In genomic region chr5:160390787-160391696, GRCh38 we compare ENCODE assay signal across 8 cellular contexts. TPM values are rescaled to one million over a fixed set of nuclear protein-coding genes. Genes with fewer than 3 reads are reported as not detected.
DNase-seq lines count a peak whose midpoint lies in the region; ATAC-seq, FAIRE-seq and TF ChIP-seq lines count a peak whose summit lies in the region.

No MANE protein-coding gene starts in this region.

- no peak for TF ChIP-seq EP300 in K562 (IDR thresholded peaks at IDR 0.05; ENCODE audit: low read length)

- peak; percentile 74 to 81 for TF ChIP-seq RAD21 in K562 (CRISPR knock-in tag; conservative IDR thresholded peaks at IDR 0.05 in 1 of 2, IDR thresholded peaks at IDR 0.05 in 1 of 2)

- no peak for TF ChIP-seq POLR2A in K562 (conservative IDR thresholded peaks at IDR 0.05)

- POLR2A ChIA-PET in K562 (lab: Yijun Ruan, JAX), result interaction anchor here (0.7 to 1.4 kb wide), 7 partner anchors 11 to 369 kb away, joined by 3 to 5 read pairs (median 3); no protein-coding TSS in a partner anchor

- H2AK5ac ChIP-seq in mesenchymal stem cell (ENCODE audit: low read length, severe bottlenecking), result no peak overlapping the region

- DNase-seq in D721Med (ENCODE audit: insufficient read length, low spot score), result no peak
- DNase-seq in HT1080 (ENCODE audit: low read depth), result peak; percentile 20
- DNase-seq in K562 (ENCODE audit: extremely low read depth in 1 of 4, low spot score in 3 of 4), result peak in 1 of 4 experiments; percentile 34
- peak; percentile 51 for DNase-seq in mesenchymal stem cell
- no peak for DNase-seq in NCI-H510A (lab: John Stamatoyannopoulos, UW)
- no peak for DNase-seq in activated T-cell treated with anti-CD3 and anti-CD28 coated beads for 4 hours
- no peak for DNase-seq in stimulated activated naive CD4-positive, alpha-beta T cell treated with Interleukin-2 at 50 U/mL for 16 hours (lab: John Stamatoyannopoulos, UW)

- H2BK120ac ChIP-seq in mesenchymal stem cell (ENCODE audit: low read depth, low read length), result no peak overlapping the region

- H3K27me3 ChIP-seq in K562 (ENCODE audit: control insufficient read depth in 2 of 2, insufficient read depth in 2 of 2, low read length in 2 of 2) (no peaks in the 10 kb centered on the region), mesenchymal stem cell (ENCODE audit: control insufficient read depth in 1 of 2, insufficient read depth in 1 of 2, low read length in 2 of 2) (no peaks in the 10 kb centered on the region)

- no peaks in the 10 kb centered on the region for H3K36me3 ChIP-seq in K562 (ENCODE audit: control insufficient read depth, insufficient read depth, low read length)
- peaks cover 0 to 4% of the 10 kb centered on the region in 2 experiments for H3K36me3 ChIP-seq in mesenchymal stem cell (ENCODE audit: control insufficient read depth in 1 of 2, insufficient read depth in 2 of 2, low read depth in 1 of 2, low read length in 2 of 2)

- no peaks in the 10 kb centered on the region for H4K20me1 ChIP-seq in K562 (replicated peaks; ENCODE audit: control insufficient read depth, insufficient read depth, low read length)

- no peak overlapping the region for H3K4me2 ChIP-seq in K562 (ENCODE audit: insufficient read depth, low read length)
- no peak overlapping the region for H3K4me2 ChIP-seq in mesenchymal stem cell (ENCODE audit: low read length, poor library complexity, severe bottlenecking)

- no peak overlapping the region for H3K23ac ChIP-seq in mesenchymal stem cell (ENCODE audit: low read length in 2 of 2)

- WGBS in K562 (ENCODE audit: insufficient coverage, low coverage, missing lambda C conversion rate), result 40% methylated on average over 5 of the region's 8 CpGs
- WGBS in mesenchymal stem cell, result 86% methylated on average over 2 of the region's 8 CpGs

- no peak overlapping the region for H2BK5ac ChIP-seq in mesenchymal stem cell (ENCODE audit: low read depth, low read length, poor library complexity, severe bottlenecking)

- in situ Hi-C loops in K562 (cut with MboI), result no loop called here

- TF ChIP-seq CTCF in D721Med (IDR thresholded peaks at IDR 0.05; ENCODE audit: insufficient read depth, missing control alignments) (peak; percentile 58), K562 (IDR thresholded peaks at IDR 0.05 in 2 of 3, conservative IDR thresholded peaks at IDR 0.05 in 1 of 3; ENCODE audit: insufficient read depth in 2 of 3, low read depth in 1 of 3, low read length in 3 of 3) (peak in 2 of 3 experiments; percentile 32 to 69; a peak in 3 of 6 replicates)

- no peak overlapping the region for H4K8ac ChIP-seq in mesenchymal stem cell (ENCODE audit: low read length)

- H2AFZ ChIP-seq in K562 (ENCODE audit: low read depth, low read length) (no peak overlapping the region), mesenchymal stem cell (ENCODE audit: low read depth, low read length) (no peak overlapping the region)

- H3K79me1 ChIP-seq in mesenchymal stem cell (replicated peaks; ENCODE audit: low read length, poor library complexity, severe bottlenecking), result peaks cover 5% of the 10 kb centered on the region

- H3K18ac ChIP-seq in mesenchymal stem cell (ENCODE audit: low read depth in 1 of 2, low read length in 2 of 2), result no peak overlapping the region

- CTCF ChIA-PET in K562 (lab: Yijun Ruan, JAX; ENCODE audit: low intra/inter-chr PET ratio), result interaction anchor here (0.8 to 1.4 kb wide), 4 partner anchors 192 to 369 kb away, joined by 3 to 17 read pairs (median 10); no protein-coding TSS in a partner anchor

- no peak overlapping the region for H3K27ac ChIP-seq in K562 (ENCODE audit: extremely low read depth, low read depth, low read length)
- no peak overlapping the region for H3K27ac ChIP-seq in mesenchymal stem cell (ENCODE audit: low read length, poor library complexity, severe bottlenecking)

- no peak overlapping the region for H3K4me3 ChIP-seq in K562
- H3K4me3 ChIP-seq in mesenchymal stem cell (ENCODE audit: insufficient read depth in 1 of 2, low read depth in 1 of 2, low read length in 2 of 2), result no peak overlapping the region

- H2BK12ac ChIP-seq in mesenchymal stem cell (ENCODE audit: low read length in 2 of 2), result no peak overlapping the region

- H3K9ac ChIP-seq in K562 (ENCODE audit: insufficient read depth in 1 of 2, low read depth in 2 of 2, low read length in 2 of 2) (no peak overlapping the region), mesenchymal stem cell (ENCODE audit: low read length) (no peak overlapping the region)

- no peak overlapping the region for H3K4ac ChIP-seq in mesenchymal stem cell (ENCODE audit: low read depth in 1 of 2, low read length in 2 of 2)

- no peaks in the 10 kb centered on the region for H3K9me1 ChIP-seq in K562 (ENCODE audit: control insufficient read depth, insufficient read depth, low read length)

- peak; percentile 53 for FAIRE-seq in D721Med (lab: Jason Lieb, UNC)
- peak; percentile 80 for FAIRE-seq in K562 (lab: Jason Lieb, UNC)

- H3K14ac ChIP-seq in mesenchymal stem cell (ENCODE audit: low read length in 2 of 2), result no peak overlapping the region

- ATAC-seq in K562, result peak; percentile 72
- ATAC-seq in HG02852 (IDR thresholded peaks at IDR 0.05; ENCODE audit: unreplicated experiment), result no peak

- H3K4me1 ChIP-seq in K562 (replicated peaks in 1 of 2; ENCODE audit: control insufficient read depth in 2 of 2, insufficient read depth in 2 of 2, low read length in 2 of 2) (no peaks in the 10 kb centered on the region), mesenchymal stem cell (ENCODE audit: control insufficient read depth, insufficient read depth, low read depth, low read length) (no peaks in the 10 kb centered on the region)

- no TSS peak for BruUV-seq in K562 (replicated peaks; lab: Mats Ljungman, UMichigan)

- H2BK15ac ChIP-seq in mesenchymal stem cell (ENCODE audit: low read depth, poor library complexity, severe bottlenecking), result no peak overlapping the region

- no peaks in the 10 kb centered on the region for H3K79me2 ChIP-seq in K562 (ENCODE audit: control insufficient read depth, insufficient read depth, low read length)

- intact Hi-C loops in K562 (cut with micrococcal nuclease), result loop anchor here (1.0 kb wide), 4 partner anchors 46 to 369 kb away; no protein-coding TSS in a partner anchor

- H3K9me3 ChIP-seq in K562 (replicated peaks; ENCODE audit: control insufficient read depth, insufficient read depth, low read depth, low read length) (no peaks in the 10 kb centered on the region; the same call in 1 of the 2 replicates), mesenchymal stem cell (ENCODE audit: control insufficient read depth, low read length) (peaks cover 16% of the 10 kb centered on the region)

- no peak overlapping the region for H4K91ac ChIP-seq in mesenchymal stem cell (ENCODE audit: low read length)

RNA-seq across cellular contexts. Expression of gene FAM200C, which starts 8.8 kb away (rescaled TPM):
- total RNA-seq in HT1080 (2014; rRNA removed; shearing (Covaris generic)), result 5.0 TPM in 2 replicates
- 5.3 and 5.7 TPM in 2 replicates for polyA plus RNA-seq in HT1080 (2015; cell fraction: cytosol; rRNA removed)
- polyA plus RNA-seq in HT1080 (2015; cell fraction: nucleus; rRNA removed), result 8.9 and 10.3 TPM in 2 replicates
- total RNA-seq in K562 (2011; cell fraction: chromatin; rRNA removed; ENCODE audit: low replicate concordance), result 3.4 and 10.9 TPM in 2 replicates
- total RNA-seq in K562 (2011; cell fraction: nucleolus; rRNA removed), result 2.3 and 4.1 TPM in 2 replicates
- total RNA-seq in K562 (2011; cell fraction: nucleoplasm; rRNA removed), result 4.4 and 6.7 TPM in 2 replicates
- total RNA-seq in K562 (2014; rRNA removed), result 0.86 and 1.5 TPM in 2 replicates
- 2.9 and 3.2 TPM in 2 replicates for total RNA-seq in K562 (2014; rRNA removed; fragmentation: Illumina TruSeq; extraction: Trizol)
- 2.2 and 2.5 TPM in 2 replicates for total RNA-seq in K562 (2015; rRNA removed; fragmentation: Illumina TruSeq; extraction: Trizol)
- 1.7 and 1.9 TPM in 2 replicates for total RNA-seq in K562 (2021)
- 7.0 and 7.2 TPM in 2 replicates for polyA plus RNA-seq in K562 (2011; rRNA removed)
- polyA plus RNA-seq in K562 (2011; cell fraction: cytosol; rRNA removed), result 0.98 and 2.7 TPM in 2 replicates
- polyA plus RNA-seq in K562 (2011; cell fraction: nucleus; rRNA removed), result 3.2 and 5.4 TPM in 2 replicates
- polyA plus RNA-seq in K562 (2012), result 1.7 and 3.3 TPM in 2 replicates
- 1.3 and 1.8 TPM in 2 replicates for polyA plus RNA-seq in K562 (2014; fragmentation: Illumina TruSeq; extraction: Trizol)
- polyA plus RNA-seq in K562 (2014; fragmentation: Nextera tagmentation; extraction: Ambion mirVana), result 1 to 10 TPM; 1.3 to 1.8 TPM
- polyA plus RNA-seq in K562 (2014; rRNA removed), result 1.4 and 1.6 TPM in 2 replicates
- polyA minus RNA-seq in K562 (2011; rRNA and poly(A)+ RNA removed), result 5.4 and 8.6 TPM in 2 replicates
- polyA minus RNA-seq in K562 (2011; cell fraction: cytosol; rRNA and poly(A)+ RNA removed), result 0.91 and 1.0 TPM in 2 replicates
- polyA minus RNA-seq in K562 (2011; cell fraction: nucleus; rRNA and poly(A)+ RNA removed), result 3.0 and 7.6 TPM in 2 replicates
- polyA plus RNA-seq in mesenchymal stem cell (2013, experiment 1 of 2), result 1.2 TPM
- 1.3 TPM for polyA plus RNA-seq in mesenchymal stem cell (2013, experiment 2 of 2)

RNA-seq across cellular contexts. Expression of gene C1QTNF2, which starts 20.6 kb away (rescaled TPM):
- total RNA-seq in HT1080 (2014; rRNA removed; shearing (Covaris generic)), result 0.33 and 0.55 TPM in 2 replicates
- 0.03 and 0.07 TPM in 2 replicates for polyA plus RNA-seq in HT1080 (2015; cell fraction: cytosol; rRNA removed)
- polyA plus RNA-seq in HT1080 (2015; cell fraction: nucleus; rRNA removed), result 0.07 TPM in 1 of 2 replicates, not detected in the other
- total RNA-seq in K562 (2011; cell fraction: chromatin; rRNA removed; ENCODE audit: low replicate concordance), result not detected in 2 replicates
- total RNA-seq in K562 (2011; cell fraction: nucleolus; rRNA removed), result not detected in 2 replicates
- total RNA-seq in K562 (2011; cell fraction: nucleoplasm; rRNA removed), result not detected in 2 replicates
- total RNA-seq in K562 (2014; rRNA removed) (not detected in 2 replicates), K562 (2014; rRNA removed; fragmentation: Illumina TruSeq; extraction: Trizol) (not detected in 2 replicates), K562 (2015; rRNA removed; fragmentation: Illumina TruSeq; extraction: Trizol) (not detected in 2 replicates), K562 (2021) (not detected in 2 replicates)
- polyA plus RNA-seq in K562 (2011; rRNA removed) (not detected in 2 replicates), K562 (2014; fragmentation: Illumina TruSeq; extraction: Trizol) (not detected in 2 replicates), K562 (2014; fragmentation: Nextera tagmentation; extraction: Ambion mirVana) (not detected), K562 (2014; rRNA removed) (not detected in 2 replicates)
- polyA plus RNA-seq in K562 (2011; cell fraction: cytosol; rRNA removed), result not detected in 2 replicates
- not detected in 2 replicates for polyA plus RNA-seq in K562 (2011; cell fraction: nucleus; rRNA removed)
- not detected in 2 replicates for polyA plus RNA-seq in K562 (2012)
- polyA minus RNA-seq in K562 (2011; rRNA and poly(A)+ RNA removed), result not detected in 2 replicates
- polyA minus RNA-seq in K562 (2011; cell fraction: cytosol; rRNA and poly(A)+ RNA removed), result not detected in 2 replicates
- polyA minus RNA-seq in K562 (2011; cell fraction: nucleus; rRNA and poly(A)+ RNA removed), result not detected in 2 replicates
- 2.7 TPM for polyA plus RNA-seq in mesenchymal stem cell (2013, experiment 1 of 2)
- polyA plus RNA-seq in mesenchymal stem cell (2013, experiment 2 of 2), result 2.7 TPM

RNA-seq across cellular contexts. Expression of gene SLU7, which starts 27.8 kb away (rescaled TPM):
- total RNA-seq in HT1080 (2014; rRNA removed; shearing (Covaris generic)), result 64.9 and 67.0 TPM in 2 replicates
- 52.5 and 75.5 TPM in 2 replicates for polyA plus RNA-seq in HT1080 (2015; cell fraction: cytosol; rRNA removed)
- 93.3 and 113 TPM in 2 replicates for polyA plus RNA-seq in HT1080 (2015; cell fraction: nucleus; rRNA removed)
- total RNA-seq in K562 (2011; cell fraction: chromatin; rRNA removed; ENCODE audit: low replicate concordance), result 16.0 and 49.4 TPM in 2 replicates
- total RNA-seq in K562 (2011; cell fraction: nucleolus; rRNA removed), result 9.3 and 9.6 TPM in 2 replicates
- total RNA-seq in K562 (2011; cell fraction: nucleoplasm; rRNA removed), result 15.6 and 16.1 TPM in 2 replicates
- total RNA-seq in K562 (2014; rRNA removed) (51.8 and 65.7 TPM in 2 replicates), K562 (2014; rRNA removed; fragmentation: Illumina TruSeq; extraction: Trizol) (53.4 and 71.6 TPM in 2 replicates), K562 (2015; rRNA removed; fragmentation: Illumina TruSeq; extraction: Trizol) (40.8 and 48.1 TPM in 2 replicates), K562 (2021) (38.4 and 43.6 TPM in 2 replicates)
- polyA plus RNA-seq in K562 (2011; rRNA removed) (46.5 and 56.0 TPM in 2 replicates), K562 (2014; fragmentation: Illumina TruSeq; extraction: Trizol) (52.4 and 57.4 TPM in 2 replicates), K562 (2014; fragmentation: Nextera tagmentation; extraction: Ambion mirVana) (10 to 100 TPM; 42.1 to 54.8 TPM), K562 (2014; rRNA removed) (50.4 and 56.9 TPM in 2 replicates)
- 3.3 and 8.9 TPM in 2 replicates for polyA plus RNA-seq in K562 (2011; cell fraction: cytosol; rRNA removed)
- polyA plus RNA-seq in K562 (2011; cell fraction: nucleus; rRNA removed), result 11.0 and 21.7 TPM in 2 replicates
- 56.3 and 61.4 TPM in 2 replicates for polyA plus RNA-seq in K562 (2012)
- polyA minus RNA-seq in K562 (2011; rRNA and poly(A)+ RNA removed), result 37.2 and 44.6 TPM in 2 replicates
- polyA minus RNA-seq in K562 (2011; cell fraction: cytosol; rRNA and poly(A)+ RNA removed), result 7.4 and 9.8 TPM in 2 replicates
- polyA minus RNA-seq in K562 (2011; cell fraction: nucleus; rRNA and poly(A)+ RNA removed), result 11.2 and 18.2 TPM in 2 replicates
- polyA plus RNA-seq in mesenchymal stem cell (2013, experiment 1 of 2), result 37.6 TPM
- 34.1 TPM for polyA plus RNA-seq in mesenchymal stem cell (2013, experiment 2 of 2)

RNA-seq across cellular contexts. Expression of gene PTTG1, which starts 30.6 kb away (rescaled TPM):
- total RNA-seq in HT1080 (2014; rRNA removed; shearing (Covaris generic)), result 307 and 313 TPM in 2 replicates
- polyA plus RNA-seq in HT1080 (2015; cell fraction: cytosol; rRNA removed), result 255 and 439 TPM in 2 replicates
- polyA plus RNA-seq in HT1080 (2015; cell fraction: nucleus; rRNA removed), result 200 and 257 TPM in 2 replicates
- 44.6 and 76.9 TPM in 2 replicates for total RNA-seq in K562 (2011; cell fraction: chromatin; rRNA removed; ENCODE audit: low replicate concordance)
- 57.0 and 61.5 TPM in 2 replicates for total RNA-seq in K562 (2011; cell fraction: nucleolus; rRNA removed)
- 79.8 and 80.8 TPM in 2 replicates for total RNA-seq in K562 (2011; cell fraction: nucleoplasm; rRNA removed)
- total RNA-seq in K562 (2014; rRNA removed) (251 and 270 TPM in 2 replicates), K562 (2014; rRNA removed; fragmentation: Illumina TruSeq; extraction: Trizol) (314 and 340 TPM in 2 replicates), K562 (2015; rRNA removed; fragmentation: Illumina TruSeq; extraction: Trizol) (294 and 318 TPM in 2 replicates), K562 (2021) (193 and 215 TPM in 2 replicates)
- polyA plus RNA-seq in K562 (2011; rRNA removed) (290 and 349 TPM in 2 replicates), K562 (2014; fragmentation: Illumina TruSeq; extraction: Trizol) (522 and 779 TPM in 2 replicates), K562 (2014; fragmentation: Nextera tagmentation; extraction: Ambion mirVana) (1,000 to 10,000 TPM; 1,025 to 1,088 TPM), K562 (2014; rRNA removed) (422 and 674 TPM in 2 replicates)
- 437 and 618 TPM in 2 replicates for polyA plus RNA-seq in K562 (2011; cell fraction: cytosol; rRNA removed)
- 139 and 204 TPM in 2 replicates for polyA plus RNA-seq in K562 (2011; cell fraction: nucleus; rRNA removed)
- 207 and 217 TPM in 2 replicates for polyA plus RNA-seq in K562 (2012)
- 177 and 179 TPM in 2 replicates for polyA minus RNA-seq in K562 (2011; rRNA and poly(A)+ RNA removed)
- polyA minus RNA-seq in K562 (2011; cell fraction: cytosol; rRNA and poly(A)+ RNA removed), result 30.9 and 41.3 TPM in 2 replicates
- 40.8 and 79.1 TPM in 2 replicates for polyA minus RNA-seq in K562 (2011; cell fraction: nucleus; rRNA and poly(A)+ RNA removed)
- 41.6 TPM for polyA plus RNA-seq in mesenchymal stem cell (2013, experiment 1 of 2)
- 39.5 TPM for polyA plus RNA-seq in mesenchymal stem cell (2013, experiment 2 of 2)

Comparison
In these comparisons a context has a peak if more than half of its experiments do, and no peak if none do; other contexts are left out.
1. DNase-seq: peak in HT1080 (single experiment) and mesenchymal stem cell (single experiment); none in D721Med (single experiment), NCI-H510A (single experiment), activated T-cell treated with anti-CD3 and anti-CD28 coated beads for 4 hours (single experiment) and stimulated activated naive CD4-positive, alpha-beta T cell treated with Interleukin-2 at 50 U/mL for 16 hours (single experiment).